In genomic region chr1:25279693-25280111, GRCh38 we compare ENCODE assay signal across 1 cellular context.
TF ChIP-seq lines count a peak whose summit lies in the region.
"Not testable (repeated sequence)": the region's sequence is repeated elsewhere in the genome, so short reads cannot be mapped to it uniquely, and the experiment has no call there.

No MANE protein-coding gene starts in this region.

TF ChIP-seq in K562, 482 proteins besides CTCF, POLR2A, EP300 and RAD21 (continued from another document and continues in another):
- TF ChIP-seq HMBOX1 (IDR thresholded peaks at IDR 0.05) (peak; percentile 85), KHSRP (IDR thresholded peaks at IDR 0.05) (peak; percentile 73), STAT5A (IDR thresholded peaks at IDR 0.05; ENCODE audit: borderline replicate concordance, low read length) (peak; percentile 69), KLF16 (IDR thresholded peaks at IDR 0.05) (peak; percentile 93), NFE2 (IDR thresholded peaks at IDR 0.05; ENCODE audit: low read depth) (peak; percentile 62), MNT (conservative IDR thresholded peaks at IDR 0.05) (peak in 1 of 2 experiments; percentile 68; a peak in 2 of 4 replicates), MTA3 (IDR thresholded peaks at IDR 0.05; ENCODE audit: borderline replicate concordance) (0 out of 2 replicates have a peak, but pooled peaks have one; percentile 59), PYGO2 (tag; IDR thresholded peaks at IDR 0.05) (peak; percentile 59; the same call in 1 of the 2 replicates), NONO (IDR thresholded peaks at IDR 0.05; ENCODE audit: low read depth in 2 of 2, low read length in 1 of 2) (0 out of 4 replicates have a peak, but pooled peaks of 1 of the 2 experiments have one; percentile 69), GATA2 (CRISPR knock-in tag; IDR thresholded peaks at IDR 0.05) (peak; percentile 92), HLTF (IDR thresholded peaks at IDR 0.05) (0 out of 2 replicates have a peak, but pooled peaks have one; percentile 58), TEAD4 (IDR thresholded peaks at IDR 0.05; ENCODE audit: low read length) (peak; percentile 86), MAZ (CRISPR knock-in tag; conservative IDR thresholded peaks at IDR 0.05 in 1 of 2, IDR thresholded peaks at IDR 0.05 in 1 of 2) (peak; percentile 16 to 45; a peak in 1 of 4 replicates), RCOR1 (IDR thresholded peaks at IDR 0.05; ENCODE audit: borderline replicate concordance in 1 of 2, low read depth in 2 of 2, low read length in 2 of 2) (peak; percentile 44 to 88; a peak in 3 of 4 replicates), GATAD2A (IDR thresholded peaks at IDR 0.05) (peak; percentile 75; the same call in 1 of the 2 replicates), TCF3 (CRISPR knock-in tag; IDR thresholded peaks at IDR 0.05) (peak; percentile 91), NR4A1 (tag; IDR thresholded peaks at IDR 0.05) (peak; percentile 76; the same call in 1 of the 2 replicates), NCOA1 (IDR thresholded peaks at IDR 0.05; ENCODE audit: low read depth) (peak; percentile 76; the same call in 1 of the 2 replicates), CBFA2T3 (IDR thresholded peaks at IDR 0.05) (peak; percentile 98), ATF7 (IDR thresholded peaks at IDR 0.05) (0 out of 2 replicates have a peak, but pooled peaks have one; percentile 30), ZNF274 (IDR thresholded peaks at IDR 0.05; ENCODE audit: borderline replicate concordance, low read depth, low read length) (peak; percentile 54; the same call in 1 of the 2 replicates), PML (IDR thresholded peaks at IDR 0.05; ENCODE audit: low read length) (peak; percentile 90), ZNF318 (IDR thresholded peaks at IDR 0.05; ENCODE audit: borderline replicate concordance in 1 of 2, low read depth in 1 of 2) (0 out of 4 replicates have a peak, but pooled peaks of 1 of the 2 experiments have one; percentile 53), DMBX1 (CRISPR knock-in tag; IDR thresholded peaks at IDR 0.05; ENCODE audit: borderline replicate concordance) (peak; percentile 60; the same call in 1 of the 2 replicates), ARNT (IDR thresholded peaks at IDR 0.05) (peak; percentile 48 to 84; a peak in 1 of 4 replicates), CREB1 (IDR thresholded peaks at IDR 0.05) (peak; percentile 39; the same call in 1 of the 2 replicates), NCOA2 (IDR thresholded peaks at IDR 0.05; ENCODE audit: partially characterized antibody in 2 of 2) (peak; percentile 42), HMGN3 (IDR thresholded peaks at IDR 0.05; ENCODE audit: borderline replicate concordance, extremely low read depth, insufficient read length, low read depth, low read length) (peak; percentile 83), LCOR (CRISPR knock-in tag; IDR thresholded peaks at IDR 0.05) (peak; percentile 61; the same call in 1 of the 2 replicates), HDAC1 (IDR thresholded peaks at IDR 0.05) (peak in 1 of 2 experiments; percentile 78; a peak in 1 of 4 replicates), SMARCC2 (IDR thresholded peaks at IDR 0.05; ENCODE audit: low read depth) (peak; percentile 83), CBFA2T2 (conservative IDR thresholded peaks at IDR 0.05) (peak; percentile 98), ZNF197 (CRISPR knock-in tag; IDR thresholded peaks at IDR 0.05; ENCODE audit: low read depth) (0 out of 2 replicates have a peak, but pooled peaks have one; percentile 32)
- TF ChIP-seq, protein P1, sequence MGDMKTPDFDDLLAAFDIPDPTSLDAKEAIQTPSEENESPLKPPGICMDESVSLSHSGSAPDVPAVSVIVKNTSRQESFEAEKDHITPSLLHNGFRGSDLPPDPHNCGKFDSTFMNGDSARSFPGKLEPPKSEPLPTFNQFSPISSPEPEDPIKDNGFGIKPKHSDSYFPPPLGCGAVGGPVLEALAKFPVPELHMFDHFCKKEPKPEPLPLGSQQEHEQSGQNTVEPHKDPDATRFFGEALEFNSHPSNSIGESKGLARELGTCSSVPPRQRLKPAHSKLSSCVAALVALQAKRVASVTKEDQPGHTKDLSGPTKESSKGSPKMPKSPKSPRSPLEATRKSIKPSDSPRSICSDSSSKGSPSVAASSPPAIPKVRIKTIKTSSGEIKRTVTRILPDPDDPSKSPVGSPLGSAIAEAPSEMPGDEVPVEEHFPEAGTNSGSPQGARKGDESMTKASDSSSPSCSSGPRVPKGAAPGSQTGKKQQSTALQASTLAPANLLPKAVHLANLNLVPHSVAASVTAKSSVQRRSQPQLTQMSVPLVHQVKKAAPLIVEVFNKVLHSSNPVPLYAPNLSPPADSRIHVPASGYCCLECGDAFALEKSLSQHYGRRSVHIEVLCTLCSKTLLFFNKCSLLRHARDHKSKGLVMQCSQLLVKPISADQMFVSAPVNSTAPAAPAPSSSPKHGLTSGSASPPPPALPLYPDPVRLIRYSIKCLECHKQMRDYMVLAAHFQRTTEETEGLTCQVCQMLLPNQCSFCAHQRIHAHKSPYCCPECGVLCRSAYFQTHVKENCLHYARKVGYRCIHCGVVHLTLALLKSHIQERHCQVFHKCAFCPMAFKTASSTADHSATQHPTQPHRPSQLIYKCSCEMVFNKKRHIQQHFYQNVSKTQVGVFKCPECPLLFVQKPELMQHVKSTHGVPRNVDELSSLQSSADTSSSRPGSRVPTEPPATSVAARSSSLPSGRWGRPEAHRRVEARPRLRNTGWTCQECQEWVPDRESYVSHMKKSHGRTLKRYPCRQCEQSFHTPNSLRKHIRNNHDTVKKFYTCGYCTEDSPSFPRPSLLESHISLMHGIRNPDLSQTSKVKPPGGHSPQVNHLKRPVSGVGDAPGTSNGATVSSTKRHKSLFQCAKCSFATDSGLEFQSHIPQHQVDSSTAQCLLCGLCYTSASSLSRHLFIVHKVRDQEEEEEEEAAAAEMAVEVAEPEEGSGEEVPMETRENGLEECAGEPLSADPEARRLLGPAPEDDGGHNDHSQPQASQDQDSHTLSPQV (IDR thresholded peaks at IDR 0.05): peak; percentile 48; the same call in 1 of the 2 replicates
- TF ChIP-seq TEAD4 (CRISPR knock-in tag; IDR thresholded peaks at IDR 0.05; ENCODE audit: borderline replicate concordance); NR4A1 (CRISPR knock-in tag; IDR thresholded peaks at IDR 0.05); CREB1 (CRISPR knock-in tag; IDR thresholded peaks at IDR 0.05): not testable (repeated sequence)
- TF ChIP-seq, protein P2, sequence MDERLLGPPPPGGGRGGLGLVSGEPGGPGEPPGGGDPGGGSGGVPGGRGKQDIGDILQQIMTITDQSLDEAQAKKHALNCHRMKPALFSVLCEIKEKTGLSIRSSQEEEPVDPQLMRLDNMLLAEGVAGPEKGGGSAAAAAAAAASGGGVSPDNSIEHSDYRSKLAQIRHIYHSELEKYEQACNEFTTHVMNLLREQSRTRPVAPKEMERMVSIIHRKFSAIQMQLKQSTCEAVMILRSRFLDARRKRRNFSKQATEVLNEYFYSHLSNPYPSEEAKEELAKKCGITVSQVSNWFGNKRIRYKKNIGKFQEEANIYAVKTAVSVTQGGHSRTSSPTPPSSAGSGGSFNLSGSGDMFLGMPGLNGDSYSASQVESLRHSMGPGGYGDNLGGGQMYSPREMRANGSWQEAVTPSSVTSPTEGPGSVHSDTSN (CRISPR knock-in tag; IDR thresholded peaks at IDR 0.05; ENCODE audit: low read depth): not testable (repeated sequence)
- TF ChIP-seq, protein P2 (tag; conservative IDR thresholded peaks at IDR 0.05; ENCODE audit: low read depth): peak; percentile 48; the same call in 1 of the 2 replicates
